Comparison of ENCODE assay signal across 11 cellular contexts in genomic region chr22:42645938-42646568, GRCh38. TPM values are rescaled to one million over a fixed set of nuclear protein-coding genes. Genes with fewer than 3 reads are reported as not detected.
DNase-seq lines count a peak whose midpoint lies in the region; ATAC-seq and TF ChIP-seq lines count a peak whose summit lies in the region.
"Had no signal": no experiment of that assay in that cellular context is flagged by ENCODE, and none has a peak within 500 bp of the region (broad histone marks: within the 10 kb centered on the region; RNA-seq: fewer than 3 reads in every experiment).

No MANE protein-coding gene starts in this region.

- DNase-seq in NCI-H510A treated with DMSO at 0.1 percent for 48 hours (lab: John Stamatoyannopoulos, UW) (peak; percentile 8), NCI-H510A (lab: John Stamatoyannopoulos, UW) (no peak), epithelial cell of esophagus (ENCODE audit: low read depth) (no peak), naive B cell (peak; percentile 27), BE2C (no peak), NCI-H526 treated with DMSO at 0.1 percent for 48 hours (lab: John Stamatoyannopoulos, UW) (no peak)
- DNase-seq: NCI-H446 treated with DMSO at 0.1 percent for 48 hours; stimulated activated CD4-positive, alpha-beta T cell treated with anti-CD3 and anti-CD28 coated beads, Interleukin-15, amount 100 ng/mL, for 24 hours had no signal

- TF ChIP-seq CTCF in epithelial cell of esophagus (IDR thresholded peaks at IDR 0.05; ENCODE audit: insufficient read depth, low read depth, low read length, missing control alignments), result no peak
- TF ChIP-seq CTCF in BE2C (IDR thresholded peaks at IDR 0.05; ENCODE audit: low read depth, low read length), result no peak

- no peaks in the 10 kb centered on the region for H3K9me3 ChIP-seq in BE2C

- ATAC-seq in naive B cell (ENCODE audit: low read depth in 2 of 2) (no peak), HG02981 (IDR thresholded peaks at IDR 0.05; ENCODE audit: unreplicated experiment) (no peak)

- H3K27me3 Mint-ChIP-seq in naive B cell, result no peaks in the 10 kb centered on the region

- H3K27ac Mint-ChIP-seq in naive B cell, result peak overlapping the region in 5 of 6 donors; percentile 61 to 88 (median 83)

- H3K4me1 Mint-ChIP-seq in naive B cell, result peaks cover 36 to 72% (median 67%) of the 10 kb centered on the region in 3 donors

- WGBS in urinary bladder, result 51% methylated on average over 13 of the region's 13 CpGs

- H3K4me1 ChIP-seq in urinary bladder (ENCODE audit: insufficient read depth), result peaks cover 2% of the 10 kb centered on the region
- H3K4me1 ChIP-seq in BE2C, result peaks cover 14% of the 10 kb centered on the region

- H3K4me3 ChIP-seq in epithelial cell of esophagus (ENCODE audit: low read length) (peak overlapping the region; percentile 14), urinary bladder (ENCODE audit: low read depth, low read length) (peak overlapping the region; percentile 0), BE2C (ENCODE audit: low read depth, low read length) (no peak overlapping the region)

- H3K27ac ChIP-seq in urinary bladder (ENCODE audit: low read depth), result peak overlapping the region; percentile 54

- peaks cover 0 to 2% (median 0%) of the 10 kb centered on the region in 7 donors for H3K9me3 Mint-ChIP-seq in naive B cell

- H3K36me3 ChIP-seq in urinary bladder (ENCODE audit: insufficient read depth), result no peaks in the 10 kb centered on the region
- H3K36me3 ChIP-seq in BE2C, result peaks cover 3% of the 10 kb centered on the region; the same call in 1 of the 2 replicates

- H3K4me3 Mint-ChIP-seq in naive B cell, result peak overlapping the region; percentile 48 to 83 (median 62)

- no peaks in the 10 kb centered on the region for H3K27me3 ChIP-seq in BE2C

- no peaks in the 10 kb centered on the region for H3K36me3 Mint-ChIP-seq in naive B cell

RNA-seq across cellular contexts. Expression of gene CYB5R3, which starts 3.1 kb away (rescaled TPM):
- polyA plus RNA-seq in naive B cell (ENCODE audit: low read depth in 6 of 6) (100 to 1,000 TPM in 2 of 6 donors, 10 to 100 TPM in 4; 72.0 to 142 (median 83.8) TPM), urinary bladder (359 TPM)
- total RNA-seq in urinary bladder, result 33.8 TPM
- 287 TPM for polyA plus RNA-seq in BE2C (2012; ENCODE audit: insufficient read depth, insufficient read length, low read depth)

RNA-seq across cellular contexts. Expression of gene ATP5MGL, which starts 5.7 kb away (rescaled TPM):
- polyA plus RNA-seq in naive B cell (ENCODE audit: low read depth in 6 of 6) (1 to 10 TPM in 1 of 6 donors, under 1 TPM in 2, not detected in 3; 0.38 to 1.6 (median 0.77) TPM), urinary bladder (not detected)
- 0.37 TPM for total RNA-seq in urinary bladder
- polyA plus RNA-seq in BE2C (2012; ENCODE audit: insufficient read depth, insufficient read length, low read depth), result not detected
- polyA plus RNA-seq: adipose tissue had no signal

RNA-seq across cellular contexts. Expression of gene POLDIP3, which starts 31.4 kb away (rescaled TPM):
- 100 to 1,000 TPM in 1 of 6 donors, 10 to 100 TPM in 5; 61.2 to 106 (median 81.3) TPM for polyA plus RNA-seq in naive B cell (ENCODE audit: low read depth in 6 of 6)
- total RNA-seq in urinary bladder, result 19.9 TPM
- 54.9 TPM for polyA plus RNA-seq in urinary bladder
- 147 TPM for polyA plus RNA-seq in BE2C (2012; ENCODE audit: insufficient read depth, insufficient read length, low read depth)

Comparison
In these comparisons a context has a peak if more than half of its experiments do, and no peak if none do; other contexts are left out.
1. DNase-seq: peak in NCI-H510A treated with DMSO at 0.1 percent for 48 hours (single experiment) and naive B cell (single experiment); none in NCI-H510A (single experiment), epithelial cell of esophagus (single experiment), BE2C (single experiment) and NCI-H526 treated with DMSO at 0.1 percent for 48 hours (single experiment).